21 cellular contexts compared by ENCODE assay signal in the genomic region with DNA sequence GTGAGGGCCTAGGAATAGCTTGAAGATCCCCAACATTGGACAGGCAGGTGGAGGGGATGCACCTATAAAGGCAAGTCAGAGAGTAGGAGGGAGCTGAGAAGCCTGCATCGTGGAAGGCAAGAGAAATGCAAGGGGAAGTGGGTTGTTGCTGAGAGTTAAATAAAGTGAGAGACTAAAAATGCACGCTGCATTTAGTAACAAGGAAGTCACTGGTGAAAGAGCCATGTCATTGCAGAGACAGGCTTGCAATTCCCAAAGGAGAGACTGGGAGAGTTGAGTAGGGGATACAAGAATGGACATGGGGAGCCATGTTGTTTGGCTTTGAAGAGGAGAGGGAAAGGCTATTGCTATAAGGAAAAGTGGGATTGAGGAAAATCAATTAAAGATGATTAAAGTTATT.
A peak's percentile ranks its signal among the peaks of the same experiment; 100 is the strongest.
DNase-seq lines count a peak whose midpoint lies in the region; ATAC-seq and TF ChIP-seq lines count a peak whose summit lies in the region.
"Had no signal": no experiment of that assay in that cellular context is flagged by ENCODE, and none has a peak within 500 bp of the region (broad histone marks: within the 10 kb centered on the region; RNA-seq: fewer than 3 reads in every experiment).

No MANE protein-coding gene starts in this region.

- no peak for TF ChIP-seq CTCF in GM10248 (IDR thresholded peaks at IDR 0.05; ENCODE audit: control extremely low read depth, extremely low read depth, low read depth, missing control alignments)

- peak overlapping the region; percentile 1 for H3K27ac Mint-ChIP-seq in memory B cell
- H3K27ac Mint-ChIP-seq: activated naive CD8-positive, alpha-beta T cell; activated T-cell treated with anti-CD3 and anti-CD28 coated beads, Interleukin-2, amount 50 U/mL, for 72 hours had no signal

- H3K27me3 Mint-ChIP-seq in memory B cell = no peaks in the 10 kb centered on the region
- H3K27me3 Mint-ChIP-seq: activated naive CD8-positive, alpha-beta T cell had no signal

- no peaks in the 10 kb centered on the region for H3K36me3 Mint-ChIP-seq in memory B cell
- H3K36me3 Mint-ChIP-seq: natural killer cell treated with Interleukin-12 subunit alpha and Interleukin-12 subunit beta and Interleukin-15 and Interleukin-18, amount 100 ng/mL, for 72 hours had no signal

- POLR2A ChIA-PET in GM10248 (lab: Yijun Ruan, JAX) (no interaction called here), HEK293T (lab: Yijun Ruan, JAX) (no interaction called here)

- peaks cover 23% of the 10 kb centered on the region for H3K4me1 Mint-ChIP-seq in memory B cell

- peaks cover 2% of the 10 kb centered on the region for H3K9me3 Mint-ChIP-seq in memory B cell
- H3K9me3 Mint-ChIP-seq: activated T-cell treated with anti-CD3 and anti-CD28 coated beads, Interleukin-2, amount 50 U/mL, for 72 hours; natural killer cell treated with Interleukin-12 subunit alpha and Interleukin-12 subunit beta and Interleukin-15 and Interleukin-18, amount 100 ng/mL, for 72 hours had no signal

- peak overlapping the region; percentile 1 for H3K4me3 Mint-ChIP-seq in memory B cell
- H3K4me3 Mint-ChIP-seq: activated naive CD8-positive, alpha-beta T cell; activated T-cell treated with anti-CD3 and anti-CD28 coated beads, Interleukin-2, amount 50 U/mL, for 72 hours; natural killer cell treated with Interleukin-12 subunit alpha and Interleukin-12 subunit beta and Interleukin-15 and Interleukin-18, amount 100 ng/mL, for 72 hours had no signal

- DNase-seq in GM10248 (ENCODE audit: extremely low spot score) (peak; percentile 56), MV-4-11 (lab: John Stamatoyannopoulos, UW) (peak; percentile 74), memory B cell (ENCODE audit: low spot score in 2 of 2) (no peak), glomerular visceral epithelial cell (ENCODE audit: extremely low spot score) (no peak), HEK293T (ENCODE audit: extremely low spot score) (no peak), D341Med (ENCODE audit: low spot score) (no peak)
- DNase-seq: activated CD8-positive, alpha-beta memory T cell treated with anti-CD3 and anti-CD28 coated beads for 24 hours; activated T-cell treated with anti-CD3 and anti-CD28 coated beads, Interleukin-2, amount 50 U/mL, for 72 hours; body of pancreas; kidney; mammary epithelial cell; NCI-H1048; NCI-H2029; NCI-H446; SHP77; stimulated activated CD4-positive, alpha-beta T cell treated with anti-CD3 and anti-CD28 coated beads, Interleukin-2, amount 100 ng/mL, for 24 hours; T-helper 2 cell had no signal

- peak; percentile 45 for ATAC-seq in GM19395 (IDR thresholded peaks at IDR 0.05; ENCODE audit: unreplicated experiment)
- peak; percentile 68 for ATAC-seq in memory B cell (ENCODE audit: low read depth)
- ATAC-seq in GM18519 (IDR thresholded peaks at IDR 0.05; ENCODE audit: low FRiP score, unreplicated experiment) = no peak
- ATAC-seq: activated T-cell treated with anti-CD3 and anti-CD28 coated beads, Interleukin-2, amount 50 U/mL, for 72 hours; body of pancreas; natural killer cell treated with Interleukin-12 subunit alpha and Interleukin-12 subunit beta and Interleukin-15 and Interleukin-18, amount 100 ng/mL, for 72 hours had no signal

- CTCF ChIA-PET in GM10248 (lab: Yijun Ruan, JAX) = interaction anchor here (0.8 to 5.7 kb wide), 7 partner anchors 10 to 37 kb away, joined by 3 to 18 read pairs (median 5); no protein-coding TSS in a partner anchor
- CTCF ChIA-PET in HEK293T (lab: Yijun Ruan, JAX) = no interaction called here

TF ChIP-seq in HEK293T, 16 proteins besides CTCF, POLR2A, EP300 and RAD21:
- TF ChIP-seq ARNT (IDR thresholded peaks at IDR 0.05) = no peak
- TF ChIP-seq SUZ12 (IDR thresholded peaks at IDR 0.05) = no peak
- TF ChIP-seq TARDBP (IDR thresholded peaks at IDR 0.05) = no peak
- no peak for TF ChIP-seq BHLHE40 (IDR thresholded peaks at IDR 0.05; ENCODE audit: borderline replicate concordance)
- TF ChIP-seq HDGF (IDR thresholded peaks at IDR 0.05; ENCODE audit: borderline replicate concordance) = no peak
- no peak for TF ChIP-seq ZNF384 (IDR thresholded peaks at IDR 0.05)
- no peak for TF ChIP-seq L3MBTL2 (conservative IDR thresholded peaks at IDR 0.05)
- TF ChIP-seq FOXM1 (IDR thresholded peaks at IDR 0.05; ENCODE audit: borderline replicate concordance) = no peak
- TF ChIP-seq ELF4 (IDR thresholded peaks at IDR 0.05) = no peak
- TF ChIP-seq LEF1 (IDR thresholded peaks at IDR 0.05; ENCODE audit: borderline replicate concordance) = no peak
- TF ChIP-seq PKNOX1 (IDR thresholded peaks at IDR 0.05) = no peak

Comparison
In these comparisons a context has a peak if more than half of its experiments do, and no peak if none do; other contexts are left out.
1. DNase-seq: peak in GM10248 (single experiment) and MV-4-11 (single experiment); none in memory B cell (0 of 2), glomerular visceral epithelial cell (single experiment), HEK293T (single experiment) and D341Med (single experiment).